Comparison of ENCODE assay signal across 8 cellular contexts in the genomic region with DNA sequence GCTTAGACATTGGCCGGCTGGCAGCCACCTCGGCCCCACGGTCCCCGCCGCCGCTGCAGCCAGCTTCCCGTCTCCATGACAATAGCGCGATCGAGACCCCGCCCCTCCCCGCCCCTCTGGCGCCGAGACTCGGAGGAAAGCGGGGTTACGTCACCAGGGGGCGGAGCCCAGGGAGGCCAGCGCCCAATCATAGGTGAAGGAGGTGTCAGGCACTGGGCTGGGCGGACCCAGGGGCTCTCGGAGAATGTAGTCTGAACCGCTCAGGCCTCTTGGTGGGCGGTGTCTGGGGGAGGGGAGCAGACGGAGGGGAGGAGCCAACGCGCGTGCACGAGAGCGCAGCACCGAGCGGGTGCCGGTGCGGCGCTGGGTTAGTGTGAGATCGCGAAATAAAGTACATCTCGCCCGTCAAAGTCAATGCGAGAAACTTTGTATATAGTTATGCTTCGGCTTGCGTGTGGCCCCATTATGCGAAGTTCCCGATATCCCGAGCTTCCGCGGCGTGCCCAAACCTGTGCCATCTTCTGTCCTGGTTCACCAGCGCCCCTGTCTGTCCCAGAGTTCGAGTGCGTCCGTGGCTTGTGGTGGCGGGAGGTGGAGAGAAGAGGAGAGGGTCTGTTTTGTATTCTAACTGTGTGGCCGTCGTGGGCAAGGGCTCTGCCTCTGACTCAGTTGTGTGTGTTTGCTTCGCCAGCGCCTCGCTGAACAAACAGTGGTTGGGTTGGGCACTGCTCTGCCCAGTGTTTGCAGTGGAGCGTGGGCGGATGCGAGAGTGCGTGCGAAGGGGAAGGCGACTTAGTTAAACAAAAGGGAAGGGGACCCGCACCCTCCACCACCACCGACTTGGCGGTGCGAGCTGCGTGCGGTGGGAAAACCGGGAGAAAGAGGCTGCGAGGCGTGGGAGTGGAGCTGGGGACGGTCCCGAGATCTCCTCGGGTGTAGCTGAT. TPM values are rescaled to one million over a fixed set of nuclear protein-coding genes. Genes with fewer than 3 reads are reported as not detected.
DNase-seq lines count a peak whose midpoint lies in the region; ATAC-seq lines count a peak whose summit lies in the region.

No MANE protein-coding gene starts in this region.

- ATAC-seq in GM19372 (IDR thresholded peaks at IDR 0.05; ENCODE audit: low read depth, unreplicated experiment) = peak; percentile 76
- ATAC-seq in HG03521 (IDR thresholded peaks at IDR 0.05; ENCODE audit: unreplicated experiment) = peak; percentile 88

- peak overlapping the region; percentile 92 for H3K27ac ChIP-seq in ectodermal cell (ENCODE audit: insufficient read depth, low read depth, low read length, poor library complexity, severe bottlenecking)

- peaks cover 7% of the 10 kb centered on the region for H3K4me1 ChIP-seq in ectodermal cell (ENCODE audit: control insufficient read depth, insufficient read depth, low read length)

- H3K4me3 ChIP-seq in ectodermal cell (ENCODE audit: insufficient read depth, low read depth, low read length) = peak overlapping the region; percentile 81

- H3K27me3 ChIP-seq in ectodermal cell (ENCODE audit: control insufficient read depth, insufficient read depth, low read length, poor library complexity, severe bottlenecking) = peaks cover 54% of the 10 kb centered on the region

- H3K9me3 ChIP-seq in ectodermal cell (ENCODE audit: control insufficient read depth, low read length) = no peaks in the 10 kb centered on the region

- 0 to 1% methylated on average over 75 of the region's 75 CpGs for WGBS in ectodermal cell, 2 experiments

- no peaks in the 10 kb centered on the region for H3K36me3 ChIP-seq in ectodermal cell (ENCODE audit: control insufficient read depth, insufficient read depth, low read length)

- DNase-seq in C1 segment of cervical spinal cord (lab: John Stamatoyannopoulos, UW) = peak; percentile 80 to 100 (median 97)
- peak; percentile 94 for DNase-seq in NCI-H69 (lab: John Stamatoyannopoulos, UW)
- peak; percentile 95 to 96 for DNase-seq in activated CD4-positive, alpha-beta T cell treated with anti-CD3 and anti-CD28 coated beads, Interleukin-2, amount 50 U/mL, for 48 hours
- peak; percentile 100 for DNase-seq in medulla oblongata (ENCODE audit: extremely low spot score)
- peak; percentile 80 to 92 (median 91) for DNase-seq in stimulated activated CD4-positive, alpha-beta T cell treated with anti-CD3 and anti-CD28 coated beads, TNF-alpha, amount 100 ng/mL, for 4 hours (ENCODE audit: low read depth in 3 of 3)

RNA-seq across cellular contexts. Expression of a gene that starts 1.3 kb away (rescaled TPM):
- 10.4 TPM for polyA plus RNA-seq in ectodermal cell (2013, experiment 1 of 4)
- polyA plus RNA-seq in ectodermal cell (2013, experiment 2 of 4) = 8.4 TPM
- 16.8 TPM for polyA plus RNA-seq in ectodermal cell (2013, experiment 3 of 4)
- 16.0 TPM for polyA plus RNA-seq in ectodermal cell (2013, experiment 4 of 4)

Comparison
In these comparisons a context has a peak if more than half of its experiments do, and no peak if none do; other contexts are left out.
1. Peak in every context shown above with its lines: DNase-seq, ATAC-seq, H3K4me3 ChIP-seq and H3K27ac ChIP-seq.